28 cellular contexts compared by ENCODE assay signal in the genomic region with DNA sequence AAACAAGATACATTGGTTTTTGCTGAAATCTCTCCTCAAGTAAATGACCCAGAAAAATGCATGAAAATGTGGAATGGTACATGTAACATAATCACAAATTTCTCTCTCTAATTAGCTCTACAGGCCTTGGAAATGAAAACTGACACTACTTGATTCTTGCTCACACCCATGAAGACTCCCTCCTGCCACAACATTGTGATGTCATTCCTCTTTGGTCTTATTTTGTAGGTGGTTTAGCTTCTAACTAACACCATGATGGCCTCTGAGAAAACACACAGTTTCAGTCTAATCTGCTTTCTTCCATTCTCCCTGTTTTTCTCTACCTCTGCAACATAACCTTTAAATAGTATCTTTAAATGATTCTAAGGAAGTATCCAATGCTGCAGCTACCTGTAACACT.
"Had no signal": no experiment of that assay in that cellular context is flagged by ENCODE, and none has a peak within 500 bp of the region (broad histone marks: within the 10 kb centered on the region; RNA-seq: fewer than 3 reads in every experiment).

No MANE protein-coding gene starts in this region.

- DNase-seq: activated CD4-positive, alpha-beta memory T cell treated with anti-CD3 and anti-CD28 coated beads, Interleukin-2, amount 10 ng/mL, durations not matched to agents 7 days and 5 days; activated CD4-positive, alpha-beta T cell treated with anti-CD3 and anti-CD28 coated beads for 1 hour; activated CD4-positive, alpha-beta T cell treated with anti-CD3 and anti-CD28 coated beads for 48 hours; activated CD4-positive, CD25-positive, alpha-beta regulatory T cell; activated CD8-positive, alpha-beta memory T cell treated with anti-CD3 and anti-CD28 coated beads for 24 hours; activated CD8-positive, alpha-beta memory T cell treated with anti-CD3 and anti-CD28 coated beads, Interleukin-2, amount 10 ng/mL, durations not matched to agents 7 days and 5 days; activated CD8-positive, alpha-beta memory T cell treated with anti-CD3 and anti-CD28 coated beads, Interleukin-2, amount 50 U/mL, for 48 hours; activated effector memory CD4-positive, alpha-beta T cell treated with Interleukin-2 at 50 U/mL for 16 hours; activated naive CD4-positive, alpha-beta T cell treated with anti-CD3 and anti-CD28 coated beads, Interleukin-2, amount 10 ng/mL, durations not matched to agents 7 days and 5 days; activated naive CD8-positive, alpha-beta T cell treated with anti-CD3 and anti-CD28 coated beads, Interleukin-2, amount 50 U/mL, for 24 hours; activated T-cell treated with anti-CD3 and anti-CD28 coated beads, Interleukin-2, amount 50 U/mL, for 48 hours; anterior cingulate cortex; caudate nucleus; cerebellar nuclear complex; MM.1S; MV-4-11; NCI-H1092; NCI-H1436 treated with DMSO at 0.1 percent for 48 hours; NCI-H1694 treated with DMSO at 0.1 percent for 48 hours; NCI-H2029; NCI-H510A; NCI-H526; NCI-H748 treated with DMSO at 0.1 percent for 48 hours; PC-9; SIG-M5; T1000; WERI-Rb-1 had no signal

- ATAC-seq: activated CD8-positive, alpha-beta memory T cell treated with anti-CD3 and anti-CD28 coated beads, Interleukin-2, amount 10 ng/mL, durations not matched to agents 7 days and 5 days; activated naive CD8-positive, alpha-beta T cell treated with anti-CD3 and anti-CD28 coated beads, Interleukin-2, amount 50 U/mL, for 24 hours; Right ventricle myocardium inferior had no signal
